1 cellular context compared by ENCODE assay signal in genomic region chr5:151451626-151452520, GRCh38.
TF ChIP-seq lines count a peak whose summit lies in the region.

No MANE protein-coding gene starts in this region.

TF ChIP-seq in GM12878, 131 proteins besides CTCF, POLR2A, EP300 and RAD21 (continued from another document):
- no peak for TF ChIP-seq PBX3 (IDR thresholded peaks at IDR 0.05; ENCODE audit: insufficient replicate concordance, low read depth, low read length)
- no peak for TF ChIP-seq HDAC6 (IDR thresholded peaks at IDR 0.05; ENCODE audit: unreplicated experiment)
- no peak for TF ChIP-seq SMAD1 (IDR thresholded peaks at IDR 0.05; ENCODE audit: low read depth, partially characterized antibody)
- peak; percentile 24; the same call in 1 of the 2 replicates for TF ChIP-seq GATAD2B (conservative IDR thresholded peaks at IDR 0.05; ENCODE audit: low read depth)
- TF ChIP-seq CREM (IDR thresholded peaks at IDR 0.05; ENCODE audit: low read depth): peak; percentile 86
- peak; percentile 23; the same call in 1 of the 2 replicates for TF ChIP-seq NR2C1 (IDR thresholded peaks at IDR 0.05)
- TF ChIP-seq BMI1 (IDR thresholded peaks at IDR 0.05; ENCODE audit: borderline replicate concordance): peak; percentile 43; the same call in 1 of the 2 replicates
- peak; percentile 95 for TF ChIP-seq IRF4 (IDR thresholded peaks at IDR 0.05; ENCODE audit: low read depth, low read length)
- TF ChIP-seq BCL11A (IDR thresholded peaks at IDR 0.05; ENCODE audit: low read depth, low read length): peak; percentile 93
- TF ChIP-seq FOXM1 (IDR thresholded peaks at IDR 0.05; ENCODE audit: low read depth, low read length): peak; percentile 81; the same call in 1 of the 2 replicates
- peak; percentile 35; the same call in 1 of the 2 replicates for TF ChIP-seq SMARCA5 (IDR thresholded peaks at IDR 0.05)
- 0 out of 2 replicates have a peak, but pooled peaks have one; percentile 26 for TF ChIP-seq ZBED1 (IDR thresholded peaks at IDR 0.05; ENCODE audit: borderline replicate concordance)
- TF ChIP-seq CREB1 (IDR thresholded peaks at IDR 0.05; ENCODE audit: low read depth): no peak
- TF ChIP-seq JUND (IDR thresholded peaks at IDR 0.05; ENCODE audit: low read depth, low read length): 0 out of 2 replicates have a peak, but pooled peaks have one; percentile 20
- peak; percentile 36; the same call in 1 of the 2 replicates for TF ChIP-seq MTA2 (IDR thresholded peaks at IDR 0.05; ENCODE audit: low read depth)
- no peak for TF ChIP-seq EGR1 (IDR thresholded peaks at IDR 0.05; ENCODE audit: borderline replicate concordance in 1 of 2, low read depth in 2 of 2, low read length in 2 of 2)
- TF ChIP-seq MEF2A (IDR thresholded peaks at IDR 0.05; ENCODE audit: insufficient read depth, low read depth, low read length): 0 out of 2 replicates have a peak, but pooled peaks have one; percentile 57
- TF ChIP-seq ATF2 (IDR thresholded peaks at IDR 0.05; ENCODE audit: low read length): peak; percentile 90
- peak; percentile 94 for TF ChIP-seq NFIC (IDR thresholded peaks at IDR 0.05; ENCODE audit: low read depth, low read length)
- 0 out of 2 replicates have a peak, but pooled peaks have one; percentile 53 for TF ChIP-seq MTA3 (IDR thresholded peaks at IDR 0.05; ENCODE audit: borderline replicate concordance, low read length)
- peak; percentile 66; the same call in 1 of the 2 replicates for TF ChIP-seq TCF12 (IDR thresholded peaks at IDR 0.05; ENCODE audit: low read depth, low read length)
- TF ChIP-seq BHLHE40 (IDR thresholded peaks at IDR 0.05; ENCODE audit: borderline replicate concordance in 1 of 2, low read depth in 2 of 2, low read length in 1 of 2): peak in 1 of 2 experiments; percentile 17; a peak in 1 of 4 replicates
- TF ChIP-seq SRF (IDR thresholded peaks at IDR 0.05; ENCODE audit: low read depth in 2 of 2, low read length in 2 of 2): peak in 1 of 2 experiments; percentile 74; a peak in 1 of 4 replicates
- peak; percentile 75 for TF ChIP-seq IKZF1 (conservative IDR thresholded peaks at IDR 0.05)
- peak; percentile 90 for TF ChIP-seq RUNX3 (IDR thresholded peaks at IDR 0.05; ENCODE audit: low read length)
- peak; percentile 99 for TF ChIP-seq JUNB (IDR thresholded peaks at IDR 0.05)
- TF ChIP-seq HDGF (IDR thresholded peaks at IDR 0.05): no peak
- TF ChIP-seq CBX5 (IDR thresholded peaks at IDR 0.05; ENCODE audit: low read depth): peak; percentile 89
- peak; percentile 91 for TF ChIP-seq NR2F1 (conservative IDR thresholded peaks at IDR 0.05)
- peak; percentile 63 for TF ChIP-seq GABPA (IDR thresholded peaks at IDR 0.05; ENCODE audit: low read depth)
- TF ChIP-seq ETV6 (conservative IDR thresholded peaks at IDR 0.05 in 1 of 2, IDR thresholded peaks at IDR 0.05 in 1 of 2; ENCODE audit: borderline replicate concordance in 1 of 2, low read depth in 1 of 2): peak in 1 of 2 experiments; percentile 73; a peak in 2 of 4 replicates
- no peak for TF ChIP-seq E2F4 (IDR thresholded peaks at IDR 0.05; ENCODE audit: low read depth, low read length)
- peak; percentile 58 to 66; a peak in 3 of 4 replicates for TF ChIP-seq IKZF2 (IDR thresholded peaks at IDR 0.05)
- peak; percentile 48; the same call in 1 of the 2 replicates for TF ChIP-seq PAX5 (IDR thresholded peaks at IDR 0.05; ENCODE audit: borderline replicate concordance, low read depth, low read length)
- no peak for TF ChIP-seq RCOR1 (conservative IDR thresholded peaks at IDR 0.05; ENCODE audit: low read depth, low read length)
